ENCODE assay signal across 1 cellular context in the genomic region with DNA sequence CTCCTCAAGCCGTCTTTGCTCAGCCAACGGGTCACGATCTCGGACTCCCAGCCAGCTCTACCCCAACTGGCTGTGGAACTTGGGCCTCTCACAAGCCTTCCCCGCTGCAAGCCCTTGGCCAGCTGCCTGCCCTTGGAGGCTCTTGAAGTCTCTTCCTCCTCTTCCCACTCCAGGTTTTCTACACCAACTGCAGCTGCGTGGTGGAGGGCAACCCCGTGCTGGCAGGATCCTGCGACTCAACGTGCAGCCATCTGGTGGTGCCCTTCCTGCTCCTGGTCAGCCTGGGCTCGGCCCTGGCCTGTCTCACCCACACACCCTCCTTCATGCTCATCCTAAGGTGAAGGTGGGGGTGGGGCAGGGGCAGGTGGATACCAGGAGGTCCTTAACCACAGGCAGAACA.
TF ChIP-seq lines count a peak whose summit lies in the region.

No MANE protein-coding gene starts in this region.

TF ChIP-seq in H1, 55 proteins besides CTCF, POLR2A, EP300 and RAD21:
- TF ChIP-seq JUND (IDR thresholded peaks at IDR 0.05; ENCODE audit: low read length) (no peak), SIX5 (IDR thresholded peaks at IDR 0.05; ENCODE audit: low read depth, low read length) (no peak), NANOG (IDR thresholded peaks at IDR 0.05; ENCODE audit: insufficient read depth, low read depth, low read length, poor library complexity, severe bottlenecking) (no peak), TCF12 (IDR thresholded peaks at IDR 0.05; ENCODE audit: low read depth, low read length) (no peak), HDAC2 (IDR thresholded peaks at IDR 0.05; ENCODE audit: borderline replicate concordance in 1 of 2, low read depth in 2 of 2, low read length in 2 of 2) (no peak), RBBP5 (IDR thresholded peaks at IDR 0.05; ENCODE audit: borderline replicate concordance, low read depth, low read length) (no peak), BACH1 (IDR thresholded peaks at IDR 0.05; ENCODE audit: low read length) (no peak), FOSL1 (IDR thresholded peaks at IDR 0.05; ENCODE audit: insufficient read depth, low read depth, low read length) (no peak), RNF2 (IDR thresholded peaks at IDR 0.05; ENCODE audit: borderline replicate concordance, low read depth, low read length, missing control alignments, poor library complexity, severe bottlenecking) (no peak), TEAD4 (IDR thresholded peaks at IDR 0.05; ENCODE audit: low read depth, low read length) (no peak), SIRT6 (IDR thresholded peaks at IDR 0.05; ENCODE audit: low read length) (no peak), SP4 (IDR thresholded peaks at IDR 0.05; ENCODE audit: low read length) (no peak), BRCA1 (IDR thresholded peaks at IDR 0.05; ENCODE audit: low read depth, low read length) (no peak)
- TF ChIP-seq, protein P1, sequence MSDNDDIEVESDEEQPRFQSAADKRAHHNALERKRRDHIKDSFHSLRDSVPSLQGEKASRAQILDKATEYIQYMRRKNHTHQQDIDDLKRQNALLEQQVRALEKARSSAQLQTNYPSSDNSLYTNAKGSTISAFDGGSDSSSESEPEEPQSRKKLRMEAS (IDR thresholded peaks at IDR 0.05): no peak
- TF ChIP-seq, protein P2, sequence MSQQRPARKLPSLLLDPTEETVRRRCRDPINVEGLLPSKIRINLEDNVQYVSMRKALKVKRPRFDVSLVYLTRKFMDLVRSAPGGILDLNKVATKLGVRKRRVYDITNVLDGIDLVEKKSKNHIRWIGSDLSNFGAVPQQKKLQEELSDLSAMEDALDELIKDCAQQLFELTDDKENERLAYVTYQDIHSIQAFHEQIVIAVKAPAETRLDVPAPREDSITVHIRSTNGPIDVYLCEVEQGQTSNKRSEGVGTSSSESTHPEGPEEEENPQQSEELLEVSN (IDR thresholded peaks at IDR 0.05): no peak
- TF ChIP-seq, protein P3, sequence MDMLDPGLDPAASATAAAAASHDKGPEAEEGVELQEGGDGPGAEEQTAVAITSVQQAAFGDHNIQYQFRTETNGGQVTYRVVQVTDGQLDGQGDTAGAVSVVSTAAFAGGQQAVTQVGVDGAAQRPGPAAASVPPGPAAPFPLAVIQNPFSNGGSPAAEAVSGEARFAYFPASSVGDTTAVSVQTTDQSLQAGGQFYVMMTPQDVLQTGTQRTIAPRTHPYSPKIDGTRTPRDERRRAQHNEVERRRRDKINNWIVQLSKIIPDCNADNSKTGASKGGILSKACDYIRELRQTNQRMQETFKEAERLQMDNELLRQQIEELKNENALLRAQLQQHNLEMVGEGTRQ (IDR thresholded peaks at IDR 0.05; ENCODE audit: low read length): no peak
